ENCODE assay signal across 1 cellular context in genomic region chr1:223836586-223836985, GRCh38.
A peak's percentile ranks its signal among the peaks of the same experiment; 100 is the strongest.
TF ChIP-seq lines count a peak whose summit lies in the region.

No MANE protein-coding gene starts in this region.

TF ChIP-seq in K562, 482 proteins besides CTCF, POLR2A, EP300 and RAD21 (continued from another document):
- TF ChIP-seq ARHGAP35 (IDR thresholded peaks at IDR 0.05; ENCODE audit: partially characterized antibody) (peak; percentile 12), ZNF655 (CRISPR knock-in tag; IDR thresholded peaks at IDR 0.05) (no peak), FUS (optimal IDR thresholded peaks at IDR 0.05; ENCODE audit: low read depth, low read length) (no peak), ZNF408 (CRISPR knock-in tag; IDR thresholded peaks at IDR 0.05; ENCODE audit: low read depth) (no peak), NFATC3 (IDR thresholded peaks at IDR 0.05) (no peak)
